In the genomic region with DNA sequence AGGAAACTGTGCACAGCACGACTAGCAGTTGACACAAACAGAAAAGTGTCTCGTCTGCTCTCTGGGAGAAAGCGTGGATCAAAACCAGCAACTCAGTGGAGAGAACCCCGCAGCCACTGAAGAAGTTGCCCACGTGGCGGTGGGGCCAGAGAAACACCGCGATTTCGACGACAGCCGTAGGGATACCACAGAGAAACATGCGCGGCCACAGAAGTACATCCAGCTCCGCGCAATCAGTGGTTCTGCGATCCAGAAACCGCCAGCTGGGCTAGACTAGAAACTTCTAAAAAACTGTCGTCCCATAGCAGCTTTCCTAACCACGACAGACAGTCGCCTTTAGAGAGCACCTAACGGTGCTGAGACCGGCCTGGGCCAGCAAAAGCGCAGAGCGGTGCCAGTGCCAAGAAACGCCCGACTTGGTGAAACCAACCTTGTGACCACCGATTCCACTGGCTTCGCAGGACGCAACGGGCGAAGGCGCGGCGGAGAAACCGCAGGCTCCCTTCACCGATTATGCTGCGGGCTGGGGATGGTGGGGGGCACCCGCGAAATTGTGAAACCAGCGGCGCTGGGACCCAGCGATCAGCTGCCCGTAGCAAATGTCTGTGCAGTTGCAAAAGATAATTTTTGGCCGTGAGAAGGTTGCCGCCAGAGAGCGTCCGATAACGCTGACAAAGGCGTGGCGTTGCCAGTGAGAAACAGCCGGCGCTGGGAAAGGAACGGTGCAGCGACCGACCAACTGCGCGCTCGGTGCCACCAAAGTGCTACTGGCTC, we compare ENCODE assay signal across 8 cellular contexts. TPM values are rescaled to one million over a fixed set of nuclear protein-coding genes. Genes with fewer than 3 reads are reported as not detected.
DNase-seq lines count a peak whose midpoint lies in the region; ATAC-seq lines count a peak whose summit lies in the region.

No MANE protein-coding gene starts in this region.

- H3K9me3 Mint-ChIP-seq in memory B cell = no peaks in the 10 kb centered on the region

- H3K27me3 Mint-ChIP-seq in memory B cell = no peaks in the 10 kb centered on the region

- H3K4me1 Mint-ChIP-seq in memory B cell = peaks cover 25% of the 10 kb centered on the region

- H3K4me3 Mint-ChIP-seq in memory B cell = peak overlapping the region; percentile 99

- H3K36me3 Mint-ChIP-seq in memory B cell = peaks cover 3% of the 10 kb centered on the region

- DNase-seq in AML-193 (lab: John Stamatoyannopoulos, UW) (peak; percentile 84 to 85), NCI-H2227 treated with DMSO at 0.1 percent for 48 hours (lab: John Stamatoyannopoulos, UW) (peak; percentile 92), dermis microvascular lymphatic vessel endothelial cell (ENCODE audit: low read depth in 2 of 2) (peak; percentile 63 to 76), memory B cell (ENCODE audit: low spot score in 2 of 2) (peak; percentile 66 to 74)
- DNase-seq in activated CD4-positive, alpha-beta T cell treated with anti-CD3 and anti-CD28 coated beads for 4 hours = peak; percentile 61 to 62
- DNase-seq in stimulated activated CD8-positive, alpha-beta memory T cell treated with anti-CD3 and anti-CD28 coated beads, Interleukin-4, amount 100 ng/mL, for 48 hours = peak; percentile 81

- peak; percentile 34 for ATAC-seq in GM18868 (IDR thresholded peaks at IDR 0.05; ENCODE audit: unreplicated experiment)
- ATAC-seq in HG03103 (IDR thresholded peaks at IDR 0.05; ENCODE audit: low read depth, unreplicated experiment) = peak; percentile 23
- ATAC-seq in memory B cell (ENCODE audit: low read depth) = peak; percentile 14

- H3K27ac Mint-ChIP-seq in memory B cell = peak overlapping the region; percentile 99

RNA-seq across cellular contexts. Expression of gene ANXA2R, which starts 2.7 kb away (rescaled TPM):
- 6.0 and 9.6 TPM in 2 replicates for total RNA-seq in dermis microvascular lymphatic vessel endothelial cell

Comparison
In these comparisons a context has a peak if more than half of its experiments do, and no peak if none do; other contexts are left out.
1. Peak in every context shown above with its lines: DNase-seq and ATAC-seq.